ENCODE assay signal across 9 cellular contexts in genomic region chr4:157014621-157015591, GRCh38. TPM values are rescaled to one million over a fixed set of nuclear protein-coding genes. Genes with fewer than 3 reads are reported as not detected.
DNase-seq lines count a peak whose midpoint lies in the region; ATAC-seq and TF ChIP-seq lines count a peak whose summit lies in the region.
"Had no signal": no experiment of that assay in that cellular context is flagged by ENCODE, and none has a peak within 500 bp of the region (broad histone marks: within the 10 kb centered on the region; RNA-seq: fewer than 3 reads in every experiment).

No MANE protein-coding gene starts in this region.

- H3K9ac ChIP-seq in endodermal cell (ENCODE audit: extremely low read depth, low read length, poor library complexity, severe bottlenecking) = no peak overlapping the region

- POLR2A ChIA-PET in naive thymus-derived CD4-positive, alpha-beta T cell (lab: Charles Lee) = no interaction called here

- DNase-seq in H4 (ENCODE audit: low spot score) (peak; percentile 71), NOMO-1 (lab: John Stamatoyannopoulos, UW; ENCODE audit: unreplicated experiment in 2 of 2) (peak; percentile 31 to 75), endodermal cell (peak; percentile 55), skeletal muscle cell (ENCODE audit: low read depth) (peak; percentile 87), amygdala (lab: John Stamatoyannopoulos, UW) (no peak), midbrain (lab: John Stamatoyannopoulos, UW) (no peak)
- no peak for DNase-seq in naive thymus-derived CD4-positive, alpha-beta T cell

- H3K9me3 Mint-ChIP-seq in endodermal cell = no peaks in the 10 kb centered on the region
- peaks cover 0 to 5% (median 0%) of the 10 kb centered on the region in 11 donors for H3K9me3 Mint-ChIP-seq in naive thymus-derived CD4-positive, alpha-beta T cell

- CTCF ChIA-PET in naive thymus-derived CD4-positive, alpha-beta T cell (lab: Charles Lee) = no interaction called here

- TF ChIP-seq CTCF in endodermal cell (conservative IDR thresholded peaks at IDR 0.05) = no peak

- no peak overlapping the region for H3K4me3 Mint-ChIP-seq in endodermal cell
- no peak overlapping the region for H3K4me3 Mint-ChIP-seq in naive thymus-derived CD4-positive, alpha-beta T cell

- ATAC-seq in naive thymus-derived CD4-positive, alpha-beta T cell = no peak
- no peak for ATAC-seq in GM21528 (IDR thresholded peaks at IDR 0.05; ENCODE audit: low FRiP score, unreplicated experiment)

- no peaks in the 10 kb centered on the region for H3K4me1 ChIP-seq in endodermal cell (ENCODE audit: control insufficient read depth, insufficient read depth, low read length)
- H3K4me1 ChIP-seq in naive thymus-derived CD4-positive, alpha-beta T cell (ENCODE audit: control insufficient read depth in 2 of 2, insufficient read depth in 2 of 2, low read length in 2 of 2) = no peaks in the 10 kb centered on the region

- H3K36me3 Mint-ChIP-seq in endodermal cell (ENCODE audit: low read depth) = no peaks in the 10 kb centered on the region
- H3K36me3 Mint-ChIP-seq in naive thymus-derived CD4-positive, alpha-beta T cell = no peaks in the 10 kb centered on the region

- H3K4me3 ChIP-seq in endodermal cell (ENCODE audit: low read length) = no peak overlapping the region
- no peak overlapping the region for H3K4me3 ChIP-seq in skeletal muscle cell (ENCODE audit: low read depth, low read length)
- no peak overlapping the region for H3K4me3 ChIP-seq in naive thymus-derived CD4-positive, alpha-beta T cell (ENCODE audit: low read length)
- H3K4me3 ChIP-seq: right atrium auricular region had no signal

- no peak overlapping the region for H3K27ac Mint-ChIP-seq in endodermal cell
- H3K27ac Mint-ChIP-seq in naive thymus-derived CD4-positive, alpha-beta T cell = no peak overlapping the region

- no peaks in the 10 kb centered on the region for H3K4me1 Mint-ChIP-seq in endodermal cell
- no peaks in the 10 kb centered on the region for H3K4me1 Mint-ChIP-seq in naive thymus-derived CD4-positive, alpha-beta T cell

- peaks cover 20% of the 10 kb centered on the region for H3K27me3 ChIP-seq in endodermal cell (ENCODE audit: control insufficient read depth, insufficient read depth, low read length, poor library complexity, severe bottlenecking)
- no peaks in the 10 kb centered on the region for H3K27me3 ChIP-seq in naive thymus-derived CD4-positive, alpha-beta T cell (ENCODE audit: control insufficient read depth in 2 of 2, insufficient read depth in 2 of 2, low read length in 2 of 2)
- H3K27me3 ChIP-seq: right atrium auricular region had no signal

- no peaks in the 10 kb centered on the region for H3K36me3 ChIP-seq in endodermal cell (ENCODE audit: control insufficient read depth, insufficient read depth, low read length)
- H3K36me3 ChIP-seq in naive thymus-derived CD4-positive, alpha-beta T cell (ENCODE audit: control insufficient read depth in 2 of 3, insufficient read depth in 3 of 3, low read length in 3 of 3) = no peaks in the 10 kb centered on the region
- H3K36me3 ChIP-seq: right atrium auricular region had no signal

- H3K27me3 Mint-ChIP-seq in endodermal cell (ENCODE audit: insufficient read depth) = peaks cover 32% of the 10 kb centered on the region
- H3K27me3 Mint-ChIP-seq in naive thymus-derived CD4-positive, alpha-beta T cell = no peaks in the 10 kb centered on the region

- intact Hi-C loops in naive thymus-derived CD4-positive, alpha-beta T cell (cut with micrococcal nuclease) = no loop called here

- H3K9me3 ChIP-seq in endodermal cell (ENCODE audit: control insufficient read depth, low read length) = no peaks in the 10 kb centered on the region
- H3K9me3 ChIP-seq in naive thymus-derived CD4-positive, alpha-beta T cell (ENCODE audit: control insufficient read depth in 2 of 3, low read length in 3 of 3) = no peaks in the 10 kb centered on the region
- H3K9me3 ChIP-seq: right atrium auricular region had no signal

- H3K27ac ChIP-seq in endodermal cell (ENCODE audit: low read depth, low read length) = no peak overlapping the region
- no peak overlapping the region for H3K27ac ChIP-seq in naive thymus-derived CD4-positive, alpha-beta T cell (ENCODE audit: low read depth, low read length)
- H3K27ac ChIP-seq: right atrium auricular region had no signal

- 78 to 82% methylated on average over 10 to 13 of the region's 13 CpGs for WGBS in endodermal cell (ENCODE audit: insufficient coverage in 1 of 2, insufficient read length in 1 of 2), 2 experiments

RNA-seq across cellular contexts. Expression of gene PDGFC, which starts 43.3 kb away (rescaled TPM):
- total RNA-seq in H4 (2014; rRNA removed; shearing (Covaris generic)) = 21.7 and 22.5 TPM in 2 replicates
- total RNA-seq in endodermal cell = 1 to 10 TPM; 5.5 to 6.8 TPM
- 36.7 TPM for polyA plus RNA-seq in endodermal cell (2013, experiment 1 of 2)
- 34.3 TPM for polyA plus RNA-seq in endodermal cell (2013, experiment 2 of 2)
- total RNA-seq in naive thymus-derived CD4-positive, alpha-beta T cell = 1 to 10 TPM in 2 of 5 experiments, under 1 TPM in 1, not detected in 2; 0.19 to 2.0 (median 1.2) TPM
- polyA plus RNA-seq in naive thymus-derived CD4-positive, alpha-beta T cell = not detected

Comparison
In these comparisons a context has a peak if more than half of its experiments do, and no peak if none do; other contexts are left out.
1. DNase-seq: peak in H4 (single experiment), NOMO-1 (2 of 2), endodermal cell (single experiment) and skeletal muscle cell (single experiment); none in amygdala (0 of 56), midbrain (single experiment) and naive thymus-derived CD4-positive, alpha-beta T cell (0 of 9).